ENCODE assay signal across 23 cellular contexts in genomic region chr11:64115751-64116522, GRCh38.
"Had no signal": no experiment of that assay in that cellular context is flagged by ENCODE, and none has a peak within 500 bp of the region (broad histone marks: within the 10 kb centered on the region; RNA-seq: fewer than 3 reads in every experiment).

No MANE protein-coding gene starts in this region.

- ATAC-seq: K562 had no signal

- H3K4me3 Mint-ChIP-seq: IgD-negative memory B cell had no signal

- DNase-seq: Kasumi-1, MM.1S, NCI-H1092 treated with DMSO at 0.1 percent for 48 hours, NCI-H1436 treated with DMSO at 0.1 percent for 48 hours, NCI-H1694, NCI-H187 treated with DMSO at 0.1 percent for 48 hours, NCI-H2029 treated with DMSO at 0.1 percent for 48 hours, NCI-H2171, NCI-H226, NCI-H446, NCI-H510A, NCI-H524 treated with DMSO at 0.1 percent for 48 hours, NCI-H69, NCI-H774, Right ventricle myocardium superior, RPMI8226, SIG-M5 had no signal

- H3K36me3 ChIP-seq: SJSA1 had no signal

- H3K4me1 ChIP-seq: SJSA1 had no signal

- H3K27me3 ChIP-seq: SJSA1 had no signal

- H3K27ac ChIP-seq: HL-60, KMS-11, SJSA1, SK-N-MC had no signal

- H3K27ac Mint-ChIP-seq: IgD-negative memory B cell had no signal

- H3K9me3 Mint-ChIP-seq: IgD-negative memory B cell had no signal

- H3K4me1 Mint-ChIP-seq: IgD-negative memory B cell had no signal

- H3K27me3 Mint-ChIP-seq: IgD-negative memory B cell had no signal

- H3K9me3 ChIP-seq: SJSA1 had no signal

- H3K4me3 ChIP-seq: K562, SJSA1, SK-N-MC had no signal
